Comparison of ENCODE assay signal across 1 cellular context in genomic region chr14:99990268-99991170, GRCh38.
TF ChIP-seq lines count a peak whose summit lies in the region.

No MANE protein-coding gene starts in this region.

TF ChIP-seq in K562, 482 proteins besides CTCF, POLR2A, EP300 and RAD21 (continued from another document):
- TF ChIP-seq PRDM10 (IDR thresholded peaks at IDR 0.05; ENCODE audit: partially characterized antibody) (peak; percentile 91), C11orf30 (IDR thresholded peaks at IDR 0.05; ENCODE audit: low read depth) (0 out of 2 replicates have a peak, but pooled peaks have one; percentile 11), ELF1 (tag; IDR thresholded peaks at IDR 0.05) (no peak), NFE2 (IDR thresholded peaks at IDR 0.05; ENCODE audit: low read depth) (peak; percentile 44; the same call in 1 of the 2 replicates)
